Comparison of ENCODE assay signal across 10 cellular contexts in genomic region chr10:61905446-61905725, GRCh38. TPM values are rescaled to one million over a fixed set of nuclear protein-coding genes. Genes with fewer than 3 reads are reported as not detected.
DNase-seq lines count a peak whose midpoint lies in the region; ATAC-seq and TF ChIP-seq lines count a peak whose summit lies in the region.
"Had no signal": no experiment of that assay in that cellular context is flagged by ENCODE, and none has a peak within 500 bp of the region (broad histone marks: within the 10 kb centered on the region; RNA-seq: fewer than 3 reads in every experiment).

No MANE protein-coding gene starts in this region.

- H3K9me3 ChIP-seq in vagina: no peaks in the 10 kb centered on the region

- no peak for DNase-seq in stimulated activated naive CD8-positive, alpha-beta T cell treated with anti-CD3 and anti-CD28 coated beads, Interleukin-15, Interleukin-2, amounts not matched to agents 100 U/mL and 50 U/mL, for 24 hours
- DNase-seq in activated naive CD8-positive, alpha-beta T cell treated with anti-CD3 and anti-CD28 coated beads, Interleukin-2, amount 10 ng/mL, durations not matched to agents 7 days and 5 days: no peak
- no peak for DNase-seq in naive B cell
- no peak for DNase-seq in vagina (ENCODE audit: extremely low spot score in 2 of 2)
- DNase-seq: NCI-H345 had no signal

- intact Hi-C loops in vagina (cut with DNase I): no loop called here

- peaks cover 23% of the 10 kb centered on the region for H3K36me3 Mint-ChIP-seq in stimulated activated naive CD8-positive, alpha-beta T cell treated with anti-CD3 and anti-CD28 coated beads, Interleukin-15, Interleukin-2, amounts not matched to agents 100 ng/mL and 50 ng/mL, for 24 hours (ENCODE audit: low read depth)
- H3K36me3 Mint-ChIP-seq in activated naive CD8-positive, alpha-beta T cell treated with anti-CD3 and anti-CD28 coated beads, Interleukin-2, amount 10 ng/mL, durations not matched to agents 7 days and 5 days: peaks cover 25% of the 10 kb centered on the region
- peaks cover 16 to 24% of the 10 kb centered on the region in 2 donors for H3K36me3 Mint-ChIP-seq in naive B cell

- H3K27ac ChIP-seq in vagina: peak overlapping the region; percentile 98

- no peaks in the 10 kb centered on the region for H3K27me3 Mint-ChIP-seq in stimulated activated naive CD8-positive, alpha-beta T cell treated with anti-CD3 and anti-CD28 coated beads, Interleukin-15, Interleukin-2, amounts not matched to agents 100 ng/mL and 50 ng/mL, for 24 hours
- H3K27me3 Mint-ChIP-seq in activated naive CD8-positive, alpha-beta T cell treated with anti-CD3 and anti-CD28 coated beads, Interleukin-2, amount 10 ng/mL, durations not matched to agents 7 days and 5 days: no peaks in the 10 kb centered on the region
- no peaks in the 10 kb centered on the region for H3K27me3 Mint-ChIP-seq in naive B cell
- H3K27me3 Mint-ChIP-seq: effector memory CD8-positive, alpha-beta T cell had no signal

- H3K4me3 Mint-ChIP-seq in stimulated activated naive CD8-positive, alpha-beta T cell treated with anti-CD3 and anti-CD28 coated beads, Interleukin-15, Interleukin-2, amounts not matched to agents 100 ng/mL and 50 ng/mL, for 24 hours: peak overlapping the region; percentile 92
- H3K4me3 Mint-ChIP-seq in activated naive CD8-positive, alpha-beta T cell treated with anti-CD3 and anti-CD28 coated beads, Interleukin-2, amount 10 ng/mL, durations not matched to agents 7 days and 5 days: peak overlapping the region; percentile 20
- H3K4me3 Mint-ChIP-seq in naive B cell: peak overlapping the region; percentile 53 to 99 (median 93)

- H3K4me3 ChIP-seq in vagina: no peak overlapping the region

- peaks cover 44% of the 10 kb centered on the region for H3K4me1 ChIP-seq in vagina

- no peaks in the 10 kb centered on the region for H3K36me3 ChIP-seq in vagina

- ATAC-seq in stimulated activated naive CD8-positive, alpha-beta T cell treated with anti-CD3 and anti-CD28 coated beads, Interleukin-15, Interleukin-2, amounts not matched to agents 100 U/mL and 50 U/mL, for 24 hours: no peak
- no peak for ATAC-seq in activated naive CD8-positive, alpha-beta T cell treated with anti-CD3 and anti-CD28 coated beads, Interleukin-2, amount 10 ng/mL, durations not matched to agents 7 days and 5 days (ENCODE audit: low read depth)
- ATAC-seq in naive B cell (ENCODE audit: low read depth in 2 of 2): no peak
- no peak for ATAC-seq in HG03521 (IDR thresholded peaks at IDR 0.05; ENCODE audit: unreplicated experiment)
- no peak for ATAC-seq in HG03045 (IDR thresholded peaks at IDR 0.05; ENCODE audit: unreplicated experiment)
- ATAC-seq in GM21619 (IDR thresholded peaks at IDR 0.05; ENCODE audit: unreplicated experiment): no peak
- ATAC-seq: effector memory CD8-positive, alpha-beta T cell had no signal

- peaks cover 49% of the 10 kb centered on the region for H3K4me1 Mint-ChIP-seq in stimulated activated naive CD8-positive, alpha-beta T cell treated with anti-CD3 and anti-CD28 coated beads, Interleukin-15, Interleukin-2, amounts not matched to agents 100 ng/mL and 50 ng/mL, for 24 hours (ENCODE audit: low read depth)
- peaks cover 24% of the 10 kb centered on the region for H3K4me1 Mint-ChIP-seq in activated naive CD8-positive, alpha-beta T cell treated with anti-CD3 and anti-CD28 coated beads, Interleukin-2, amount 10 ng/mL, durations not matched to agents 7 days and 5 days
- H3K4me1 Mint-ChIP-seq in naive B cell: peaks cover 30 to 44% (median 31%) of the 10 kb centered on the region in 3 donors

- TF ChIP-seq POLR2A in vagina (IDR thresholded peaks at IDR 0.05): no peak

- peaks cover 4% of the 10 kb centered on the region for H3K9me3 Mint-ChIP-seq in stimulated activated naive CD8-positive, alpha-beta T cell treated with anti-CD3 and anti-CD28 coated beads, Interleukin-15, Interleukin-2, amounts not matched to agents 100 ng/mL and 50 ng/mL, for 24 hours
- no peaks in the 10 kb centered on the region for H3K9me3 Mint-ChIP-seq in activated naive CD8-positive, alpha-beta T cell treated with anti-CD3 and anti-CD28 coated beads, Interleukin-2, amount 10 ng/mL, durations not matched to agents 7 days and 5 days
- H3K9me3 Mint-ChIP-seq in naive B cell: peaks cover 0 to 3% (median 0%) of the 10 kb centered on the region in 7 donors
- H3K9me3 Mint-ChIP-seq: effector memory CD8-positive, alpha-beta T cell had no signal

- POLR2A ChIA-PET in activated naive CD8-positive, alpha-beta T cell treated with anti-CD3 and anti-CD28 coated beads, Interleukin-2, amount 10 ng/mL, durations not matched to agents 7 days and 5 days (lab: Charles Lee): interaction anchor here (0.7 to 1.1 kb wide), 2 partner anchors 29 to 138 kb away, joined by 4 read pairs; no protein-coding TSS in a partner anchor

- H3K27ac Mint-ChIP-seq in stimulated activated naive CD8-positive, alpha-beta T cell treated with anti-CD3 and anti-CD28 coated beads, Interleukin-15, Interleukin-2, amounts not matched to agents 100 ng/mL and 50 ng/mL, for 24 hours: peak overlapping the region; percentile 90
- no peak overlapping the region for H3K27ac Mint-ChIP-seq in activated naive CD8-positive, alpha-beta T cell treated with anti-CD3 and anti-CD28 coated beads, Interleukin-2, amount 10 ng/mL, durations not matched to agents 7 days and 5 days
- peak overlapping the region in 5 of 6 donors; percentile 70 to 97 (median 88) for H3K27ac Mint-ChIP-seq in naive B cell

- TF ChIP-seq CTCF in vagina (IDR thresholded peaks at IDR 0.05): no peak

- no peaks in the 10 kb centered on the region for H3K27me3 ChIP-seq in vagina

RNA-seq across cellular contexts. Expression of gene ARID5B, which starts 3.9 kb away (rescaled TPM):
- 10 to 100 TPM; 25.4 to 26.1 TPM for total RNA-seq in activated naive CD8-positive, alpha-beta T cell treated with anti-CD3 and anti-CD28 coated beads, Interleukin-2, amount 10 ng/mL, durations not matched to agents 7 days and 5 days
- 100 to 1,000 TPM in 5 of 6 donors, 10 to 100 TPM in 1; 68.6 to 165 (median 122) TPM for polyA plus RNA-seq in naive B cell (ENCODE audit: low read depth in 6 of 6)
- total RNA-seq in vagina: 75.9 TPM

Comparison
In these comparisons a context has a peak if more than half of its experiments do, and no peak if none do; other contexts are left out.
1. H3K4me3 Mint-ChIP-seq: peak in every context shown above with its lines; median percentile 93 in naive B cell; 92 in stimulated activated naive CD8-positive, alpha-beta T cell treated with anti-CD3 and anti-CD28 coated beads, Interleukin-15, Interleukin-2, amounts not matched to agents 100 ng/mL and 50 ng/mL, for 24 hours; 20 in activated naive CD8-positive, alpha-beta T cell treated with anti-CD3 and anti-CD28 coated beads, Interleukin-2, amount 10 ng/mL, durations not matched to agents 7 days and 5 days.